Comparison of ENCODE assay signal across 1 cellular context in the genomic region with DNA sequence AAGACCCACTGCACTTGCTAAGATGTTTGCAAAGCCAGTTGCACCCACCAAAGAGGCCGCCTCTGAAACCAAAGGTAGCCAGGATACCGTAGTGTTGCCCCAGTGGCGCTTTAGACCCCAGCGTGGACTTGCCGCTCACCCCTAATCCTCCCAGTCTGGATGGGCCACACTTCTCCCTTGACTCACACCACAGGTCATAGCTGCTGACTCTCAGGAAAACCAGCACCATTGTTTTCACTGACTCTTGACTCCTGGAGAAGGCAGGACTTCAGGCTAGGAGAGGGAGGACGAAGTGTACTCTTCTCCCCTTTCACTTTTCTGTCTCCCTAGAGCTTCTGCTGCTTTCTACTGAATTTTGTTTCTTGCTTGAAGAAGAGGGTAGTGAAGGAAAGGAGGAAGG.
TF ChIP-seq lines count a peak whose summit lies in the region.

No MANE protein-coding gene starts in this region.

TF ChIP-seq in WTC11, 78 proteins besides CTCF, POLR2A, EP300 and RAD21 (continued from another document):
- TF ChIP-seq GRHL2 (CRISPR knock-in tag; IDR thresholded peaks at IDR 0.05; ENCODE audit: insufficient replicate concordance, severe bottlenecking) (no peak), ZNF232 (CRISPR knock-in tag; IDR thresholded peaks at IDR 0.05) (no peak), TCF7 (CRISPR knock-in tag; IDR thresholded peaks at IDR 0.05; ENCODE audit: low read depth) (no peak)
- TF ChIP-seq, protein P1, sequence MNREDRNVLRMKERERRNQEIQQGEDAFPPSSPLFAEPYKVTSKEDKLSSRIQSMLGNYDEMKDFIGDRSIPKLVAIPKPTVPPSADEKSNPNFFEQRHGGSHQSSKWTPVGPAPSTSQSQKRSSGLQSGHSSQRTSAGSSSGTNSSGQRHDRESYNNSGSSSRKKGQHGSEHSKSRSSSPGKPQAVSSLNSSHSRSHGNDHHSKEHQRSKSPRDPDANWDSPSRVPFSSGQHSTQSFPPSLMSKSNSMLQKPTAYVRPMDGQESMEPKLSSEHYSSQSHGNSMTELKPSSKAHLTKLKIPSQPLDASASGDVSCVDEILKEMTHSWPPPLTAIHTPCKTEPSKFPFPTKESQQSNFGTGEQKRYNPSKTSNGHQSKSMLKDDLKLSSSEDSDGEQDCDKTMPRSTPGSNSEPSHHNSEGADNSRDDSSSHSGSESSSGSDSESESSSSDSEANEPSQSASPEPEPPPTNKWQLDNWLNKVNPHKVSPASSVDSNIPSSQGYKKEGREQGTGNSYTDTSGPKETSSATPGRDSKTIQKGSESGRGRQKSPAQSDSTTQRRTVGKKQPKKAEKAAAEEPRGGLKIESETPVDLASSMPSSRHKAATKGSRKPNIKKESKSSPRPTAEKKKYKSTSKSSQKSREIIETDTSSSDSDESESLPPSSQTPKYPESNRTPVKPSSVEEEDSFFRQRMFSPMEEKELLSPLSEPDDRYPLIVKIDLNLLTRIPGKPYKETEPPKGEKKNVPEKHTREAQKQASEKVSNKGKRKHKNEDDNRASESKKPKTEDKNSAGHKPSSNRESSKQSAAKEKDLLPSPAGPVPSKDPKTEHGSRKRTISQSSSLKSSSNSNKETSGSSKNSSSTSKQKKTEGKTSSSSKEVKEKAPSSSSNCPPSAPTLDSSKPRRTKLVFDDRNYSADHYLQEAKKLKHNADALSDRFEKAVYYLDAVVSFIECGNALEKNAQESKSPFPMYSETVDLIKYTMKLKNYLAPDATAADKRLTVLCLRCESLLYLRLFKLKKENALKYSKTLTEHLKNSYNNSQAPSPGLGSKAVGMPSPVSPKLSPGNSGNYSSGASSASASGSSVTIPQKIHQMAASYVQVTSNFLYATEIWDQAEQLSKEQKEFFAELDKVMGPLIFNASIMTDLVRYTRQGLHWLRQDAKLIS (CRISPR knock-in tag; IDR thresholded peaks at IDR 0.05; ENCODE audit: borderline replicate concordance): no peak
- TF ChIP-seq, protein P2, sequence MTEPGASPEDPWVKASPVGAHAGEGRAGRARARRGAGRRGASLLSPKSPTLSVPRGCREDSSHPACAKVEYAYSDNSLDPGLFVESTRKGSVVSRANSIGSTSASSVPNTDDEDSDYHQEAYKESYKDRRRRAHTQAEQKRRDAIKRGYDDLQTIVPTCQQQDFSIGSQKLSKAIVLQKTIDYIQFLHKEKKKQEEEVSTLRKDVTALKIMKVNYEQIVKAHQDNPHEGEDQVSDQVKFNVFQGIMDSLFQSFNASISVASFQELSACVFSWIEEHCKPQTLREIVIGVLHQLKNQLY (CRISPR knock-in tag; IDR thresholded peaks at IDR 0.05): no peak
- TF ChIP-seq, protein P3, sequence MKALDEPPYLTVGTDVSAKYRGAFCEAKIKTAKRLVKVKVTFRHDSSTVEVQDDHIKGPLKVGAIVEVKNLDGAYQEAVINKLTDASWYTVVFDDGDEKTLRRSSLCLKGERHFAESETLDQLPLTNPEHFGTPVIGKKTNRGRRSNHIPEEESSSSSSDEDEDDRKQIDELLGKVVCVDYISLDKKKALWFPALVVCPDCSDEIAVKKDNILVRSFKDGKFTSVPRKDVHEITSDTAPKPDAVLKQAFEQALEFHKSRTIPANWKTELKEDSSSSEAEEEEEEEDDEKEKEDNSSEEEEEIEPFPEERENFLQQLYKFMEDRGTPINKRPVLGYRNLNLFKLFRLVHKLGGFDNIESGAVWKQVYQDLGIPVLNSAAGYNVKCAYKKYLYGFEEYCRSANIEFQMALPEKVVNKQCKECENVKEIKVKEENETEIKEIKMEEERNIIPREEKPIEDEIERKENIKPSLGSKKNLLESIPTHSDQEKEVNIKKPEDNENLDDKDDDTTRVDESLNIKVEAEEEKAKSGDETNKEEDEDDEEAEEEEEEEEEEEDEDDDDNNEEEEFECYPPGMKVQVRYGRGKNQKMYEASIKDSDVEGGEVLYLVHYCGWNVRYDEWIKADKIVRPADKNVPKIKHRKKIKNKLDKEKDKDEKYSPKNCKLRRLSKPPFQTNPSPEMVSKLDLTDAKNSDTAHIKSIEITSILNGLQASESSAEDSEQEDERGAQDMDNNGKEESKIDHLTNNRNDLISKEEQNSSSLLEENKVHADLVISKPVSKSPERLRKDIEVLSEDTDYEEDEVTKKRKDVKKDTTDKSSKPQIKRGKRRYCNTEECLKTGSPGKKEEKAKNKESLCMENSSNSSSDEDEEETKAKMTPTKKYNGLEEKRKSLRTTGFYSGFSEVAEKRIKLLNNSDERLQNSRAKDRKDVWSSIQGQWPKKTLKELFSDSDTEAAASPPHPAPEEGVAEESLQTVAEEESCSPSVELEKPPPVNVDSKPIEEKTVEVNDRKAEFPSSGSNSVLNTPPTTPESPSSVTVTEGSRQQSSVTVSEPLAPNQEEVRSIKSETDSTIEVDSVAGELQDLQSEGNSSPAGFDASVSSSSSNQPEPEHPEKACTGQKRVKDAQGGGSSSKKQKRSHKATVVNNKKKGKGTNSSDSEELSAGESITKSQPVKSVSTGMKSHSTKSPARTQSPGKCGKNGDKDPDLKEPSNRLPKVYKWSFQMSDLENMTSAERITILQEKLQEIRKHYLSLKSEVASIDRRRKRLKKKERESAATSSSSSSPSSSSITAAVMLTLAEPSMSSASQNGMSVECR (CRISPR knock-in tag; IDR thresholded peaks at IDR 0.05; ENCODE audit: borderline replicate concordance): no peak
TF ChIP-seq in WTC11: peak in this region for 0.
